In the genomic region with DNA sequence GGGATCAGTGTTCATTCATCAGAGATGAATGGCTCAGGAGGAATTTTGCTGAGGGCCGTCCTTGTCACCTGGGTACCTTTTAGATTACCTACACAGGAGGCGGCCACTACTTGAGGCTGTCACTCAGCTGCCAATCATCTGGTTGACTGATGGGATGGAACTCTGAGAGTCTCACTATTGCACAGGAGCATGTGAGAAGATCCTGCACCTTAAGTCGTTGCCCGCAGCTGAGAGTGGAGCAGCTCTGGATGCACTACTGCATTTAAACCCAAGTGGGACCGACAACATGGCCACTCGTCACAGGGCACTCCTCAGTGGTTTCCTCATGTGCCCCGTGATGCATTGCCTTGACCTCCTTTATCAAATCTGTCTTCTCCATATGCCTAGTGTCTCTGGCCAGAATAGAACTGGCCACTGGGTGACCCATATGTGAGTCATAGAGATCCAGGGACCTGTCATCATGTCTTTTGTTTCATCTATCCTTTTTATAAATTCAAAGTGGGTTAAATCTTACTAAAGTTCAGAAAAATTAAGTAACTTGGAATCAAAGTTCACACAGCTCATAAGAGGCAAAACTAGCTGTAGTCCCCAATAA, we compare ENCODE assay signal across 26 cellular contexts.
"Had no signal": no experiment of that assay in that cellular context is flagged by ENCODE, and none has a peak within 500 bp of the region (broad histone marks: within the 10 kb centered on the region; RNA-seq: fewer than 3 reads in every experiment).

No MANE protein-coding gene starts in this region.

- H3K27me3 ChIP-seq: colonic mucosa, pancreas, right atrium auricular region, testis had no signal

- H3K27ac ChIP-seq: colonic mucosa, epithelial cell of prostate, pancreas, psoas muscle, right atrium auricular region, spleen, testis, WERI-Rb-1 had no signal

- FAIRE-seq: bronchial epithelial cell, pancreas had no signal

- H3K4me3 Mint-ChIP-seq: activated CD4-positive, alpha-beta T cell treated with anti-CD3 and anti-CD28 coated beads, Interleukin-2, amount 10 ng/mL, durations not matched to agents 7 days and 5 days; activated CD8-positive, alpha-beta T cell treated with anti-CD3 and anti-CD28 coated beads, Interleukin-2, amount 10 ng/mL, durations not matched to agents 7 days and 5 days; activated naive CD8-positive, alpha-beta T cell; activated T-cell treated with anti-CD3 and anti-CD28 coated beads, Interleukin-2, amount 50 U/mL, for 24 hours; nephron progenitor cell; T-helper 2 cell treated with Interferon-gamma antibody and Interleukin-4, amounts not matched to agents 5 μg/mL and 100 μg/mL, for 36 hours had no signal

- H3K4me3 ChIP-seq: colonic mucosa, mucosa of descending colon, pancreas, psoas muscle, right atrium auricular region, spleen, testis had no signal

- H3K4me1 ChIP-seq: colonic mucosa, pancreas, psoas muscle, testis had no signal

- H3K36me3 Mint-ChIP-seq: activated naive CD8-positive, alpha-beta T cell had no signal

- H3K27ac Mint-ChIP-seq: activated CD4-positive, alpha-beta T cell treated with anti-CD3 and anti-CD28 coated beads, Interleukin-2, amount 10 ng/mL, durations not matched to agents 7 days and 5 days; activated CD8-positive, alpha-beta T cell treated with anti-CD3 and anti-CD28 coated beads, Interleukin-2, amount 10 ng/mL, durations not matched to agents 7 days and 5 days; activated naive CD8-positive, alpha-beta T cell; activated T-cell treated with anti-CD3 and anti-CD28 coated beads, Interleukin-2, amount 50 U/mL, for 24 hours; activated T-helper 2 cell treated with anti-CD3 and anti-CD28 coated beads, Interferon-gamma antibody, Interleukin-2, Interleukin-4, amounts not matched to agents 10 μg/mL and 5 μg/mL and 100 μg/mL, durations not matched to agents 14 hours and 24 hours and 36 hours; nephron progenitor cell; T-helper 2 cell treated with Interferon-gamma antibody and Interleukin-4, amounts not matched to agents 5 μg/mL and 100 μg/mL, for 36 hours had no signal

- DNase-seq: activated CD4-positive, alpha-beta T cell treated with anti-CD3 and anti-CD28 coated beads, Interleukin-2, amount 10 ng/mL, durations not matched to agents 7 days and 5 days; activated CD4-positive, CD25-positive, alpha-beta regulatory T cell treated with anti-CD3 and anti-CD28 coated beads, Interleukin-2, amount 50 U/mL, for 72 hours; activated CD8-positive, alpha-beta T cell treated with anti-CD3 and anti-CD28 coated beads, Interleukin-2, amount 10 ng/mL, durations not matched to agents 7 days and 5 days; activated naive CD4-positive, alpha-beta T cell; activated T-cell treated with anti-CD3 and anti-CD28 coated beads, Interleukin-2, amount 50 U/mL, for 24 hours; colonic mucosa; foreskin melanocyte; hypothalamus; left cardiac atrium; mesenchymal stem cell; mucosa of descending colon; nephron progenitor cell; pancreas; psoas muscle; spleen; stimulated activated CD4-positive, alpha-beta T cell treated with anti-CD3 and anti-CD28 coated beads, Interleukin-4, amount 100 ng/mL, for 1 hour; stimulated activated naive CD4-positive, alpha-beta T cell; testis; trophoblast cell; WERI-Rb-1 had no signal

- H3K4me1 Mint-ChIP-seq: activated CD4-positive, alpha-beta T cell treated with anti-CD3 and anti-CD28 coated beads, Interleukin-2, amount 10 ng/mL, durations not matched to agents 7 days and 5 days had no signal

- H3K9me3 Mint-ChIP-seq: activated CD4-positive, alpha-beta T cell treated with anti-CD3 and anti-CD28 coated beads, Interleukin-2, amount 10 ng/mL, durations not matched to agents 7 days and 5 days; activated T-cell treated with anti-CD3 and anti-CD28 coated beads, Interleukin-2, amount 50 U/mL, for 24 hours; activated T-helper 2 cell treated with anti-CD3 and anti-CD28 coated beads, Interferon-gamma antibody, Interleukin-2, Interleukin-4, amounts not matched to agents 10 μg/mL and 5 μg/mL and 100 μg/mL, durations not matched to agents 14 hours and 24 hours and 36 hours; nephron progenitor cell; T-helper 2 cell treated with Interferon-gamma antibody and Interleukin-4, amounts not matched to agents 5 μg/mL and 100 μg/mL, for 36 hours had no signal

- H3K36me3 ChIP-seq: colonic mucosa, pancreas, right atrium auricular region, spleen, WERI-Rb-1 had no signal

- H3K9me3 ChIP-seq: colonic mucosa, mucosa of descending colon, pancreas, psoas muscle, right atrium auricular region, spleen, testis had no signal

- ATAC-seq: activated CD8-positive, alpha-beta T cell treated with anti-CD3 and anti-CD28 coated beads, Interleukin-2, amount 10 ng/mL, durations not matched to agents 7 days and 5 days; left cardiac atrium; mucosa of descending colon; pancreas; psoas muscle had no signal
